ENCODE assay signal across 22 cellular contexts in the genomic region with DNA sequence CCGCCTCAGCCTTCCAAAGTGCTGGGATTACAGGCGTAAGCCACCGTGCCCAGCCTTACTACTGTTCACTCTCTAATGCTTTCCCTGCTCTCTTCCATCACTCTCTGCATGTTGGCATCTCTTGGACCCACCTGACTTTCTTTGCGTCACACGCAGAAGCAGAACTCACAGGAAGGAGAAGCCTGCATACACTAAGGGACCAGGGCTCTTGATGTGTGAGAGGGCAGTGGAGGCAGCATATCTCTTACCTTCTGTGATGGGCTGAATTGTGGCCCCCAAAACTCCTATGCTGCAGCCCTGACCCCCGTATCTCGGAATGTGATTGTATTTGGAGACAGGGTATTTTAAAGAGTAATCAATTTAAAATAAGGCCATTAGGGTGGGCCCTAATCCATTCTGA. TPM values are rescaled to one million over a fixed set of nuclear protein-coding genes. Genes with fewer than 3 reads are reported as not detected.
DNase-seq lines count a peak whose midpoint lies in the region; TF ChIP-seq lines count a peak whose summit lies in the region.
"Had no signal": no experiment of that assay in that cellular context is flagged by ENCODE, and none has a peak within 500 bp of the region (broad histone marks: within the 10 kb centered on the region; RNA-seq: fewer than 3 reads in every experiment).

No MANE protein-coding gene starts in this region.

- H3K36me3 Mint-ChIP-seq in endodermal cell (ENCODE audit: low read depth), result no peaks in the 10 kb centered on the region
- H3K36me3 Mint-ChIP-seq: CD14-positive monocyte; CD8-positive, alpha-beta T cell had no signal

- H3K27me3 ChIP-seq in WERI-Rb-1 (ENCODE audit: insufficient read depth, low read depth, severe bottlenecking), result no peaks in the 10 kb centered on the region
- H3K27me3 ChIP-seq in endodermal cell (ENCODE audit: control insufficient read depth, insufficient read depth, low read length, poor library complexity, severe bottlenecking), result peaks cover 35% of the 10 kb centered on the region
- H3K27me3 ChIP-seq: BLaER1 had no signal

- no peak overlapping the region for H3K9ac ChIP-seq in endodermal cell (ENCODE audit: extremely low read depth, low read length, poor library complexity, severe bottlenecking)
- H3K9ac ChIP-seq: BLaER1 had no signal

- 96 to 97% methylated on average over 6 to 7 of the region's 7 CpGs for WGBS in endodermal cell (ENCODE audit: insufficient coverage in 1 of 2, insufficient read length in 1 of 2), 2 experiments

- peaks cover 4% of the 10 kb centered on the region for H3K4me1 Mint-ChIP-seq in endodermal cell

- H3K27ac ChIP-seq in WERI-Rb-1 (no peak overlapping the region), coronary artery (no peak overlapping the region), endodermal cell (ENCODE audit: low read depth, low read length) (no peak overlapping the region)
- H3K27ac ChIP-seq: BLaER1 had no signal

- no peaks in the 10 kb centered on the region for H3K4me1 ChIP-seq in endodermal cell (ENCODE audit: control insufficient read depth, insufficient read depth, low read length)
- H3K4me1 ChIP-seq: BE2C, BLaER1, Caco-2 had no signal

- no peaks in the 10 kb centered on the region for H3K36me3 ChIP-seq in WERI-Rb-1
- no peaks in the 10 kb centered on the region for H3K36me3 ChIP-seq in endodermal cell (ENCODE audit: control insufficient read depth, insufficient read depth, low read length)
- H3K36me3 ChIP-seq: BE2C, BLaER1 had no signal

- DNase-seq in WERI-Rb-1, result peak; percentile 6
- DNase-seq in coronary artery (ENCODE audit: low spot score), result peak; percentile 12
- peak; percentile 7 for DNase-seq in endodermal cell
- peak; percentile 14 for DNase-seq in islet precursor cell
- no peak for DNase-seq in SW 1271 (lab: John Stamatoyannopoulos, UW)
- no peak for DNase-seq in CD1c-positive myeloid dendritic cell (ENCODE audit: extremely low spot score)
- no peak for DNase-seq in activated CD4-positive, CD25-positive, alpha-beta regulatory T cell treated with anti-CD3 and anti-CD28 coated beads, Interleukin-2, amount 50 U/mL, for 72 hours
- no peak for DNase-seq in NCI-H2171 treated with DMSO at 0.1 percent for 48 hours (lab: John Stamatoyannopoulos, UW)
- DNase-seq: 8988T; ACHN; BE2C; C1 segment of cervical spinal cord; Caco-2; Calu3; CD4-positive, alpha-beta T cell; DMS79 treated with DMSO at 0.1 percent for 48 hours; GF-D8 had no signal

- no peak overlapping the region for H3K4me3 ChIP-seq in WERI-Rb-1 (ENCODE audit: low read depth, low read length)
- H3K4me3 ChIP-seq in coronary artery, result no peak overlapping the region
- H3K4me3 ChIP-seq in endodermal cell (ENCODE audit: low read length), result no peak overlapping the region
- H3K4me3 ChIP-seq: BLaER1 had no signal

- no peak overlapping the region for H3K4me3 Mint-ChIP-seq in endodermal cell
- H3K4me3 Mint-ChIP-seq: CD14-positive monocyte; CD4-positive, alpha-beta T cell; CD8-positive, alpha-beta T cell had no signal

- TF ChIP-seq CTCF in WERI-Rb-1 (IDR thresholded peaks at IDR 0.05; ENCODE audit: low read depth, low read length) (no peak), coronary artery (IDR thresholded peaks at IDR 0.05) (no peak), endodermal cell (conservative IDR thresholded peaks at IDR 0.05) (no peak)

- H3K9me3 Mint-ChIP-seq in endodermal cell, result no peaks in the 10 kb centered on the region
- H3K9me3 Mint-ChIP-seq: CD14-positive monocyte; CD4-positive, alpha-beta T cell; CD8-positive, alpha-beta T cell had no signal

- H3K9me3 ChIP-seq in WERI-Rb-1 (ENCODE audit: severe bottlenecking) (peaks cover 8% of the 10 kb centered on the region), endodermal cell (ENCODE audit: control insufficient read depth, low read length) (no peaks in the 10 kb centered on the region)
- H3K9me3 ChIP-seq: BE2C, BLaER1, Caco-2 had no signal

- no peak overlapping the region for H3K27ac Mint-ChIP-seq in endodermal cell
- H3K27ac Mint-ChIP-seq: CD4-positive, alpha-beta T cell; CD8-positive, alpha-beta T cell had no signal

- H3K27me3 Mint-ChIP-seq in endodermal cell (ENCODE audit: insufficient read depth), result peaks cover 35% of the 10 kb centered on the region

RNA-seq across cellular contexts. Expression of a gene that starts 26.7 kb away (rescaled TPM):
- not detected for total RNA-seq in endodermal cell
- not detected for polyA plus RNA-seq in endodermal cell (2013, experiment 1 of 2)
- polyA plus RNA-seq in endodermal cell (2013, experiment 2 of 2), result not detected
- total RNA-seq: A673; Calu3; CD4-positive, alpha-beta T cell; CD8-positive, alpha-beta T cell had no signal
- polyA plus RNA-seq: AG04450, CD14-positive monocyte had no signal

RNA-seq across cellular contexts. Expression of a gene that starts 35.4 kb away (rescaled TPM):
- 1 to 10 TPM; 7.5 to 9.2 TPM for total RNA-seq in endodermal cell
- 34.7 TPM for polyA plus RNA-seq in endodermal cell (2013, experiment 1 of 2)
- 30.4 TPM for polyA plus RNA-seq in endodermal cell (2013, experiment 2 of 2)
- total RNA-seq: CD4-positive, alpha-beta T cell; CD8-positive, alpha-beta T cell had no signal
- polyA plus RNA-seq: AG04450, CD14-positive monocyte had no signal

RNA-seq across cellular contexts. Expression of a gene that starts 51.0 kb away (rescaled TPM):
- total RNA-seq in endodermal cell, result 1 to 10 TPM; 4.6 to 5.2 TPM
- 6.7 TPM for polyA plus RNA-seq in endodermal cell (2013, experiment 1 of 2)
- 5.5 TPM for polyA plus RNA-seq in endodermal cell (2013, experiment 2 of 2)

RNA-seq across cellular contexts. Expression of a gene that starts 55.5 kb away (rescaled TPM):
- total RNA-seq in endodermal cell, result 100 to 1,000 TPM; 136 to 221 TPM
- polyA plus RNA-seq in endodermal cell (2013, experiment 1 of 2), result 141 TPM
- polyA plus RNA-seq in endodermal cell (2013, experiment 2 of 2), result 179 TPM

Comparison
In these comparisons a context has a peak if more than half of its experiments do, and no peak if none do; other contexts are left out.
1. DNase-seq: peak in WERI-Rb-1 (single experiment), coronary artery (single experiment), endodermal cell (single experiment) and islet precursor cell (single experiment); none in SW 1271 (0 of 2), CD1c-positive myeloid dendritic cell (single experiment), activated CD4-positive, CD25-positive, alpha-beta regulatory T cell treated with anti-CD3 and anti-CD28 coated beads, Interleukin-2, amount 50 U/mL, for 72 hours (single experiment) and NCI-H2171 treated with DMSO at 0.1 percent for 48 hours (single experiment).